In the genomic region with DNA sequence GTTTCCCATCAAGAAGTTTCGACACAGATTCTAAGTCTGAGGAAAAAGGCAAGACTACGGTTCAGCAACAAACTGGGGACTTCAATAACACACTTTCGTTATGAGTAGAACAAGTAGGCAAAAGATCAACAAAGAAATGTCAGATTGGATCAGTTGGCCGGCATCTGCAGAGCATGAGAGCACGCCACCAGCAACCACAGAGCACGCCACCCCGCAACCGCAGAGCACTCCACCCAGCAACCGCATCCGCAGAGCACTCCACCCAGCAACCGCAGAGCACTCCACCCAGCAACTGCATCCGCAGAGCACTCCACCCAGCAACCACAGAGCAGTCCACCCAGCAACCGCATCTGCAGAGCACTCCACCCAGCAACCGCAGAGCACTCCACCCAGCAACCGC, we compare ENCODE assay signal across 24 cellular contexts.
DNase-seq lines count a peak whose midpoint lies in the region; ATAC-seq and TF ChIP-seq lines count a peak whose summit lies in the region.
"Had no signal": no experiment of that assay in that cellular context is flagged by ENCODE, and none has a peak within 500 bp of the region (broad histone marks: within the 10 kb centered on the region; RNA-seq: fewer than 3 reads in every experiment).

No MANE protein-coding gene starts in this region.

- no peak overlapping the region for H3K4me3 ChIP-seq in AG10803 (ENCODE audit: low read length)
- no peak overlapping the region for H3K4me3 ChIP-seq in NB4 (ENCODE audit: low read depth, low read length)
- H3K4me3 ChIP-seq: GM12878, HAP-1, PC-9, prostate gland, spleen, upper lobe of right lung had no signal

- H3K4me3 Mint-ChIP-seq in CD14-positive monocyte = no peak overlapping the region
- peak overlapping the region; percentile 63 for H3K4me3 Mint-ChIP-seq in central memory CD8-positive, alpha-beta T cell
- no peak overlapping the region for H3K4me3 Mint-ChIP-seq in stimulated activated naive CD8-positive, alpha-beta T cell treated with anti-CD3 and anti-CD28 coated beads, Interleukin-15, amount 100 ng/mL, for 72 hours
- H3K4me3 Mint-ChIP-seq: natural killer cell had no signal

- H3K9me3 Mint-ChIP-seq in CD14-positive monocyte = peaks cover 6 to 35% (median 18%) of the 10 kb centered on the region in 7 donors
- H3K9me3 Mint-ChIP-seq in central memory CD8-positive, alpha-beta T cell = peaks cover 18% of the 10 kb centered on the region
- peaks cover 11 to 17% of the 10 kb centered on the region in 2 donors for H3K9me3 Mint-ChIP-seq in stimulated activated naive CD8-positive, alpha-beta T cell treated with anti-CD3 and anti-CD28 coated beads, Interleukin-15, amount 100 ng/mL, for 72 hours

- peak overlapping the region in 6 of 7 donors; percentile 63 to 93 (median 82) for H3K27ac Mint-ChIP-seq in CD14-positive monocyte
- peak overlapping the region; percentile 87 for H3K27ac Mint-ChIP-seq in central memory CD8-positive, alpha-beta T cell (ENCODE audit: low read depth)
- no peak overlapping the region for H3K27ac Mint-ChIP-seq in stimulated activated naive CD8-positive, alpha-beta T cell treated with anti-CD3 and anti-CD28 coated beads, Interleukin-15, amount 100 ng/mL, for 72 hours
- H3K27ac Mint-ChIP-seq: natural killer cell had no signal

- H3K4me1 Mint-ChIP-seq in CD14-positive monocyte = peaks cover 43% of the 10 kb centered on the region
- H3K4me1 Mint-ChIP-seq in central memory CD8-positive, alpha-beta T cell = peaks cover 18% of the 10 kb centered on the region
- H3K4me1 Mint-ChIP-seq in stimulated activated naive CD8-positive, alpha-beta T cell treated with anti-CD3 and anti-CD28 coated beads, Interleukin-15, amount 100 ng/mL, for 72 hours = no peaks in the 10 kb centered on the region

- no peak for ATAC-seq in central memory CD8-positive, alpha-beta T cell (replicated peaks; ENCODE audit: extremely low read depth, poor library complexity, severe bottlenecking)
- no peak for ATAC-seq in GM21529 (IDR thresholded peaks at IDR 0.05; ENCODE audit: unreplicated experiment)
- no peak for ATAC-seq in stimulated activated naive CD8-positive, alpha-beta T cell treated with anti-CD3 and anti-CD28 coated beads, Interleukin-15, amount 100 ng/mL, for 72 hours
- no peak for ATAC-seq in GM21423 (IDR thresholded peaks at IDR 0.05; ENCODE audit: unreplicated experiment)
- ATAC-seq: GM12878; natural killer cell; stimulated activated naive CD8-positive, alpha-beta T cell treated with anti-CD3 and anti-CD28 coated beads, Interleukin-15, Interleukin-2, amounts not matched to agents 100 U/mL and 50 U/mL, for 24 hours; upper lobe of right lung had no signal

- H3K27me3 Mint-ChIP-seq in CD14-positive monocyte (ENCODE audit: low read depth in 3 of 3) = peaks cover 0 to 4% (median 3%) of the 10 kb centered on the region in 3 donors
- H3K27me3 Mint-ChIP-seq in central memory CD8-positive, alpha-beta T cell = peaks cover 18% of the 10 kb centered on the region
- peaks cover 8% of the 10 kb centered on the region for H3K27me3 Mint-ChIP-seq in stimulated activated naive CD8-positive, alpha-beta T cell treated with anti-CD3 and anti-CD28 coated beads, Interleukin-15, amount 100 ng/mL, for 72 hours

- no peak for TF ChIP-seq CTCF in AG10803 (conservative IDR thresholded peaks at IDR 0.05; ENCODE audit: low read length)
- TF ChIP-seq CTCF in CD14-positive monocyte (IDR thresholded peaks at IDR 0.05) = no peak
- TF ChIP-seq CTCF in NB4 (IDR thresholded peaks at IDR 0.05; ENCODE audit: low read depth, low read length) = no peak

- DNase-seq in AG10803 (ENCODE audit: low read depth) (peak; percentile 70), CD14-positive monocyte (ENCODE audit: low spot score) (no peak), NB4 (ENCODE audit: low read depth) (peak; percentile 54), NCI-H2196 treated with DMSO at 0.1 percent for 48 hours (lab: John Stamatoyannopoulos, UW; ENCODE audit: unreplicated experiment) (no peak)
- DNase-seq in central memory CD8-positive, alpha-beta T cell (ENCODE audit: low spot score in 2 of 2) = no peak
- no peak for DNase-seq in stimulated activated naive CD8-positive, alpha-beta T cell treated with anti-CD3 and anti-CD28 coated beads, Interleukin-15, amount 100 ng/mL, for 72 hours
- DNase-seq: activated CD4-positive, CD25-positive, alpha-beta regulatory T cell; activated gamma-delta T cell treated with Interleukin-2 at 50 U/mL for 16 hours; erythroblast; glutamatergic neuron; mammary epithelial cell; natural killer cell; NCI-H1694; NCI-H510A; PC-9; stimulated activated naive CD8-positive, alpha-beta T cell treated with anti-CD3 and anti-CD28 coated beads, Interleukin-15, Interleukin-2, amounts not matched to agents 100 U/mL and 50 U/mL, for 24 hours; SW 1271 had no signal

- H3K36me3 Mint-ChIP-seq in CD14-positive monocyte = peaks cover 0 to 6% of the 10 kb centered on the region in 2 donors
- peaks cover 13% of the 10 kb centered on the region for H3K36me3 Mint-ChIP-seq in central memory CD8-positive, alpha-beta T cell (ENCODE audit: insufficient read depth)
- H3K36me3 Mint-ChIP-seq: natural killer cell had no signal

- TF ChIP-seq POLR2A in NB4 (IDR thresholded peaks at IDR 0.05; ENCODE audit: extremely low read depth, insufficient read length) = no peak

- intact Hi-C loops in CD14-positive monocyte (cut with micrococcal nuclease) = no loop called here

Comparison
In these comparisons a context has a peak if more than half of its experiments do, and no peak if none do; other contexts are left out.
1. DNase-seq: peak in AG10803 (single experiment) and NB4 (single experiment); none in CD14-positive monocyte (single experiment), central memory CD8-positive, alpha-beta T cell (0 of 2), stimulated activated naive CD8-positive, alpha-beta T cell treated with anti-CD3 and anti-CD28 coated beads, Interleukin-15, amount 100 ng/mL, for 72 hours (0 of 2) and NCI-H2196 treated with DMSO at 0.1 percent for 48 hours (single experiment).
2. H3K27ac Mint-ChIP-seq: peak in CD14-positive monocyte (6 of 7) and central memory CD8-positive, alpha-beta T cell (single experiment); none in stimulated activated naive CD8-positive, alpha-beta T cell treated with anti-CD3 and anti-CD28 coated beads, Interleukin-15, amount 100 ng/mL, for 72 hours (0 of 2).